Comparison of ENCODE assay signal across 21 cellular contexts in genomic region chr11:114970908-114971645, GRCh38.
DNase-seq lines count a peak whose midpoint lies in the region; ATAC-seq and TF ChIP-seq lines count a peak whose summit lies in the region.
"Had no signal": no experiment of that assay in that cellular context is flagged by ENCODE, and none has a peak within 500 bp of the region (broad histone marks: within the 10 kb centered on the region; RNA-seq: fewer than 3 reads in every experiment).

No MANE protein-coding gene starts in this region.

- H3K4me3 ChIP-seq in heart left ventricle (no peak overlapping the region), right cardiac atrium (ENCODE audit: low read length) (no peak overlapping the region)
- H3K4me3 ChIP-seq: SJCRH30 had no signal

- H3K9me3 ChIP-seq in heart left ventricle (no peaks in the 10 kb centered on the region), right cardiac atrium (ENCODE audit: control insufficient read depth, low read length) (no peaks in the 10 kb centered on the region)
- H3K9me3 ChIP-seq: BE2C, SJCRH30 had no signal

- no peak for TF ChIP-seq CTCF in heart left ventricle (IDR thresholded peaks at IDR 0.05)

- H3K4me1 ChIP-seq in heart left ventricle (peaks cover 0 to 10% (median 0%) of the 10 kb centered on the region in 12 donors), right cardiac atrium (ENCODE audit: control insufficient read depth, insufficient read depth, low read length) (peaks cover 5% of the 10 kb centered on the region)
- H3K4me1 ChIP-seq: BE2C, SJCRH30 had no signal

- intact Hi-C loops in heart left ventricle (cut with DNase I) (loop anchor here in 2 of 10 donors (5.0 to 10.0 kb wide), 2 partner anchors 134 to 196 kb away; no protein-coding TSS in a partner anchor), right cardiac atrium (cut with DNase I) (no loop called here)

- peak overlapping the region in 7 of 12 donors; percentile 19 to 72 (median 52) for H3K27ac ChIP-seq in heart left ventricle
- peak overlapping the region; percentile 78 for H3K27ac ChIP-seq in right cardiac atrium (ENCODE audit: low read length)
- H3K27ac ChIP-seq: HL-60, KMS-11, SJCRH30 had no signal

- 40 to 52% (median 51%) methylated on average over 10 of the region's 10 CpGs for WGBS in heart left ventricle, 4 donors
- 62% methylated on average over 10 of the region's 10 CpGs for WGBS in right cardiac atrium

- in situ Hi-C loops in G401 (cut with HindIII; ENCODE audit: low sequenced_read_pairs) = no loop called here

- peak; percentile 51 for DNase-seq in COR-L47 (lab: John Stamatoyannopoulos, UW)
- peak; percentile 8 for DNase-seq in G401 (ENCODE audit: low spot score)
- DNase-seq in heart left ventricle = no peak
- no peak for DNase-seq in right cardiac atrium
- no peak for DNase-seq in NCI-H1436 treated with DMSO at 0.1 percent for 48 hours (lab: John Stamatoyannopoulos, UW)
- no peak for DNase-seq in NCI-H1694 treated with DMSO at 0.1 percent for 48 hours (lab: John Stamatoyannopoulos, UW)
- no peak for DNase-seq in NCI-H345 (lab: John Stamatoyannopoulos, UW)
- DNase-seq: BE2C; Calu3; CD8-positive, alpha-beta memory T cell; DMS153; H7; MM.1S; NCI-H2029; NCI-H2227 treated with DMSO at 0.1 percent for 48 hours; NCI-H510A; NCI-H774; SJCRH30 had no signal

- peak; percentile 67 to 92 (median 90) for ATAC-seq in heart left ventricle
- ATAC-seq in right cardiac atrium = peak; percentile 79 to 84
- ATAC-seq: SK-N-SH treated with all-trans-retinoic acid at 6 μM for 48 hours had no signal

- no peaks in the 10 kb centered on the region for H3K36me3 ChIP-seq in heart left ventricle
- H3K36me3 ChIP-seq: BE2C, SJCRH30 had no signal

- TF ChIP-seq POLR2A in heart left ventricle (IDR thresholded peaks at IDR 0.05) = no peak

- H3K27me3 ChIP-seq in heart left ventricle (no peaks in the 10 kb centered on the region), right cardiac atrium (ENCODE audit: control insufficient read depth, insufficient read depth) (no peaks in the 10 kb centered on the region)
- H3K27me3 ChIP-seq: BE2C, SJCRH30 had no signal

Comparison
In these comparisons a context has a peak if more than half of its experiments do, and no peak if none do; other contexts are left out.
1. DNase-seq: peak in COR-L47 (single experiment) and G401 (single experiment); none in heart left ventricle (0 of 5), right cardiac atrium (0 of 3), NCI-H1436 treated with DMSO at 0.1 percent for 48 hours (single experiment), NCI-H1694 treated with DMSO at 0.1 percent for 48 hours (single experiment) and NCI-H345 (single experiment).